1 cellular context compared by ENCODE assay signal in genomic region chr2:11688222-11689069, GRCh38.
A peak's percentile ranks its signal among the peaks of the same experiment; 100 is the strongest.
TF ChIP-seq lines count a peak whose summit lies in the region.

No MANE protein-coding gene starts in this region.

TF ChIP-seq in H1, 55 proteins besides CTCF, POLR2A, EP300 and RAD21:
- TF ChIP-seq RFX5 (IDR thresholded peaks at IDR 0.05; ENCODE audit: borderline replicate concordance, low read depth, low read length) (no peak), JUND (IDR thresholded peaks at IDR 0.05; ENCODE audit: low read length) (peak; percentile 53; the same call in 1 of the 2 replicates), ZNF274 (IDR thresholded peaks at IDR 0.05; ENCODE audit: borderline replicate concordance, extremely low read depth, low read length) (no peak), ATF2 (IDR thresholded peaks at IDR 0.05; ENCODE audit: low read length) (no peak), SP1 (IDR thresholded peaks at IDR 0.05; ENCODE audit: low read depth, low read length) (no peak), USF2 (IDR thresholded peaks at IDR 0.05; ENCODE audit: low read length) (no peak), CTBP2 (IDR thresholded peaks at IDR 0.05; ENCODE audit: borderline replicate concordance, insufficient read depth, insufficient read length, low read length) (no peak), HDAC2 (IDR thresholded peaks at IDR 0.05; ENCODE audit: borderline replicate concordance in 1 of 2, low read depth in 2 of 2, low read length in 2 of 2) (no peak), EGR1 (IDR thresholded peaks at IDR 0.05; ENCODE audit: borderline replicate concordance, low read depth, low read length) (no peak), FOSL1 (IDR thresholded peaks at IDR 0.05; ENCODE audit: insufficient read depth, low read depth, low read length) (no peak), GTF2F1 (IDR thresholded peaks at IDR 0.05; ENCODE audit: borderline replicate concordance, low read depth, low read length) (no peak), TEAD4 (IDR thresholded peaks at IDR 0.05; ENCODE audit: low read depth, low read length) (0 out of 2 replicates have a peak, but pooled peaks have one; percentile 26), POU5F1 (IDR thresholded peaks at IDR 0.05; ENCODE audit: low read depth, low read length) (no peak), CHD2 (IDR thresholded peaks at IDR 0.05; ENCODE audit: low read length) (no peak), SAP30 (IDR thresholded peaks at IDR 0.05; ENCODE audit: insufficient read depth, insufficient replicate concordance, low read length) (no peak), SIX5 (IDR thresholded peaks at IDR 0.05; ENCODE audit: low read depth, low read length) (no peak), TAF1 (IDR thresholded peaks at IDR 0.05; ENCODE audit: low read depth, low read length) (no peak), CHD7 (IDR thresholded peaks at IDR 0.05; ENCODE audit: insufficient replicate concordance, low read length) (no peak), HDAC6 (IDR thresholded peaks at IDR 0.05; ENCODE audit: low read depth, low read length) (no peak), MAX (IDR thresholded peaks at IDR 0.05) (0 out of 2 replicates have a peak, but pooled peaks have one; percentile 28), CBX8 (IDR thresholded peaks at IDR 0.05; ENCODE audit: borderline replicate concordance, low read depth, low read length) (no peak), ASH2L (IDR thresholded peaks at IDR 0.05; ENCODE audit: low read length) (peak; percentile 35), E2F6 (IDR thresholded peaks at IDR 0.05) (peak; percentile 11; the same call in 1 of the 2 replicates), NANOG (IDR thresholded peaks at IDR 0.05; ENCODE audit: insufficient read depth, low read depth, low read length, poor library complexity, severe bottlenecking) (no peak), NRF1 (IDR thresholded peaks at IDR 0.05; ENCODE audit: low read depth, low read length) (no peak), KDM4A (IDR thresholded peaks at IDR 0.05; ENCODE audit: low read depth, low read length, severe bottlenecking) (no peak), RXRA (IDR thresholded peaks at IDR 0.05; ENCODE audit: insufficient read depth, low read depth, low read length) (no peak), BACH1 (IDR thresholded peaks at IDR 0.05; ENCODE audit: low read length) (no peak), CBX5 (IDR thresholded peaks at IDR 0.05; ENCODE audit: low read depth, low read length) (no peak)
